8 cellular contexts compared by ENCODE assay signal in genomic region chr10:21524526-21525366, GRCh38. TPM values are rescaled to one million over a fixed set of nuclear protein-coding genes. Genes with fewer than 3 reads are reported as not detected.
DNase-seq lines count a peak whose midpoint lies in the region; ATAC-seq and TF ChIP-seq lines count a peak whose summit lies in the region.

No MANE protein-coding gene starts in this region.

- H3K9ac ChIP-seq in H9 (ENCODE audit: extremely low read depth, insufficient read length, low read length): peak overlapping the region; percentile 82

- H2BK5ac ChIP-seq in H9 (ENCODE audit: insufficient read length, low read length): peak overlapping the region; percentile 4

- H3T11ph ChIP-seq in H9 (ENCODE audit: low read length): peak overlapping the region; percentile 86

- H2BK12ac ChIP-seq in H9 (ENCODE audit: insufficient read length, low read depth, low read length): no peak overlapping the region

- H3K4me1 Mint-ChIP-seq in H9: peaks cover 65 to 66% of the 10 kb centered on the region in 2 experiments
- peaks cover 53% of the 10 kb centered on the region for H3K4me1 Mint-ChIP-seq in WTC11
- H3K4me1 Mint-ChIP-seq in glutamatergic neuron (ENCODE audit: low read depth, unreplicated experiment): peaks cover 40% of the 10 kb centered on the region

- H4K20me1 ChIP-seq in H9 (ENCODE audit: control insufficient read depth, insufficient read depth, insufficient read length): no peaks in the 10 kb centered on the region

- TF ChIP-seq CTCF in BJ (IDR thresholded peaks at IDR 0.05; ENCODE audit: insufficient read depth, low read depth, low read length) (no peak), H9 (conservative IDR thresholded peaks at IDR 0.05) (no peak), WTC11 (IDR thresholded peaks at IDR 0.05) (no peak), glutamatergic neuron (IDR thresholded peaks at IDR 0.05; ENCODE audit: partially characterized antibody, unreplicated experiment) (no peak)

- peak overlapping the region; percentile 53; the same call in 1 of the 2 replicates for H3K4ac ChIP-seq in H9 (ENCODE audit: low read depth, low read length)

- no peak overlapping the region for H2AK5ac ChIP-seq in H9 (ENCODE audit: insufficient read length, low read length)

- peak overlapping the region; percentile 89; the same call in 1 of the 2 replicates for H3K14ac ChIP-seq in H9 (ENCODE audit: insufficient read depth, low read length)

- no peaks in the 10 kb centered on the region; a peak in 1 of 7 replicates for H3K36me3 Mint-ChIP-seq in H9 (ENCODE audit: insufficient read depth in 1 of 3, low read depth in 3 of 3)
- H3K36me3 Mint-ChIP-seq in WTC11: no peaks in the 10 kb centered on the region
- H3K36me3 Mint-ChIP-seq in glutamatergic neuron (ENCODE audit: unreplicated experiment): no peaks in the 10 kb centered on the region

- CTCF ChIA-PET in BJ (lab: Yijun Ruan, JAX) (interaction anchor here (0.7 to 2.6 kb wide), 6 partner anchors 9 to 791 kb away, joined by 3 to 12 read pairs (median 4); partner anchors contain the start of gene COMMD3), WTC11 (lab: Charles Lee) (interaction anchor here (1.0 to 3.2 kb wide), 4 partner anchors 8 to 246 kb away, joined by 3 to 35 read pairs (median 4); no protein-coding TSS in a partner anchor)

- no peak overlapping the region for H2AFZ ChIP-seq in H9 (ENCODE audit: low read length)

- no CpG with 5 or more reads among the region's 23 CpGs for WGBS in H9 (ENCODE audit: extremely low coverage, insufficient read length, low lambda C conversion rate)

- peak overlapping the region; percentile 91 for H3K4me2 ChIP-seq in H9 (ENCODE audit: insufficient read depth, insufficient read length, low read length)

- H2BK15ac ChIP-seq in H9 (ENCODE audit: low read depth, low read length): no peak overlapping the region

- H3K27ac Mint-ChIP-seq in H9 (peak overlapping the region; percentile 95 to 100 (median 99)), WTC11 (peak overlapping the region; percentile 98), glutamatergic neuron (ENCODE audit: unreplicated experiment) (peak overlapping the region; percentile 90)

- H3K56ac ChIP-seq in H9 (ENCODE audit: insufficient read length, low read depth, low read length): peak overlapping the region; percentile 64

- H3K9me3 ChIP-seq in H9 (ENCODE audit: control insufficient read depth, low read depth, low read length): no peaks in the 10 kb centered on the region

- no peak overlapping the region for H4K8ac ChIP-seq in H9 (replicated peaks; ENCODE audit: insufficient read length, low read depth, low read length)

- no peak overlapping the region for H2BK120ac ChIP-seq in H9 (ENCODE audit: low read depth, low read length, poor library complexity, severe bottlenecking)

- H3K36me3 ChIP-seq in BJ (ENCODE audit: control insufficient read depth, insufficient read depth, low read length): no peaks in the 10 kb centered on the region

- no peak overlapping the region for H2BK20ac ChIP-seq in H9 (ENCODE audit: low read depth, low read length, poor library complexity, severe bottlenecking)

- H4K5ac ChIP-seq in H9 (ENCODE audit: insufficient read length, low read depth, low read length): peak overlapping the region; percentile 66

- H3K27ac ChIP-seq in H9 (ENCODE audit: insufficient read length, low read depth, low read length): peak overlapping the region; percentile 92

- POLR2A ChIA-PET in BJ (lab: Charles Lee) (no interaction called here), WTC11 (lab: Charles Lee) (interaction anchor here (0.5 to 5.1 kb wide), 12 partner anchors 9 to 1487 kb away, joined by 3 to 155 read pairs (median 4); no protein-coding TSS in a partner anchor)

- H4K91ac ChIP-seq in H9 (ENCODE audit: insufficient read length, low read depth, low read length): no peak overlapping the region

- DNase-seq in BJ (ENCODE audit: low read depth) (no peak), H9 (no peak), WTC11 (ENCODE audit: low spot score) (no peak), glutamatergic neuron (no peak), retina (peak; percentile 83), AG08396 (ENCODE audit: low spot score) (no peak), NCI-H2107 treated with DMSO at 0.1 percent for 48 hours (lab: John Stamatoyannopoulos, UW; ENCODE audit: unreplicated experiment) (no peak)

- peaks cover 11% of the 10 kb centered on the region for H3K27me3 Mint-ChIP-seq in H9 (ENCODE audit: low read depth)
- peaks cover 7% of the 10 kb centered on the region; the same call in 1 of the 2 replicates for H3K27me3 Mint-ChIP-seq in WTC11 (ENCODE audit: low read depth)
- peaks cover 19% of the 10 kb centered on the region for H3K27me3 Mint-ChIP-seq in glutamatergic neuron (ENCODE audit: unreplicated experiment)

- ATAC-seq in WTC11: no peak
- ATAC-seq in HG03025 (IDR thresholded peaks at IDR 0.05; ENCODE audit: low FRiP score, unreplicated experiment): no peak

- H3K79me2 ChIP-seq in H9 (ENCODE audit: insufficient read depth, low read length): no peaks in the 10 kb centered on the region

- H3K9me3 Mint-ChIP-seq in H9 (no peaks in the 10 kb centered on the region; a peak in 2 of 5 replicates), WTC11 (no peaks in the 10 kb centered on the region), glutamatergic neuron (ENCODE audit: unreplicated experiment) (peaks cover 27% of the 10 kb centered on the region)

- no peak overlapping the region for H3K23ac ChIP-seq in H9 (ENCODE audit: insufficient read length, low read depth, low read length)

- H3K23me2 ChIP-seq in H9 (ENCODE audit: insufficient read length, low read depth, low read length, poor library complexity, severe bottlenecking): peaks cover 25% of the 10 kb centered on the region

- H3K27me3 ChIP-seq in BJ (ENCODE audit: control insufficient read depth, insufficient read depth, low read length): no peaks in the 10 kb centered on the region
- H3K27me3 ChIP-seq in H9 (ENCODE audit: insufficient read depth, low read length): no peaks in the 10 kb centered on the region; the same call in 1 of the 2 replicates

- H3K4me1 ChIP-seq in H9 (ENCODE audit: insufficient read depth, low read length): 0 out of 2 replicates have a peak, but pooled peaks cover 2% of the 10 kb centered on the region

- H3K4me3 ChIP-seq in BJ (ENCODE audit: low read depth, low read length): peak overlapping the region; percentile 59

- no peaks in the 10 kb centered on the region for H3K79me1 ChIP-seq in H9 (ENCODE audit: insufficient read depth, low read depth, low read length, poor library complexity, severe bottlenecking)

- H3K4me3 Mint-ChIP-seq in H9 (peak overlapping the region; percentile 77 to 88), WTC11 (peak overlapping the region; percentile 83), glutamatergic neuron (ENCODE audit: unreplicated experiment) (peak overlapping the region; percentile 92)

- H3K18ac ChIP-seq in H9 (ENCODE audit: insufficient read length, low read depth, low read length): peak overlapping the region; percentile 93

TF ChIP-seq in WTC11, 78 proteins besides CTCF, POLR2A, EP300 and RAD21 (continues in another document):
- TF ChIP-seq SOX15 (CRISPR knock-in tag; IDR thresholded peaks at IDR 0.05) (no peak), PREB (CRISPR knock-in tag; IDR thresholded peaks at IDR 0.05; ENCODE audit: borderline replicate concordance) (no peak), ZNF425 (CRISPR knock-in tag; conservative IDR thresholded peaks at IDR 0.05) (no peak), GABPB1 (CRISPR knock-in tag; IDR thresholded peaks at IDR 0.05) (0 out of 2 replicates have a peak, but pooled peaks have one; percentile 13), NR3C1 (CRISPR knock-in tag; conservative IDR thresholded peaks at IDR 0.05; ENCODE audit: low read depth) (no peak), MLX (CRISPR knock-in tag; IDR thresholded peaks at IDR 0.05) (no peak)

RNA-seq across cellular contexts. Expression of gene SKIDA1, which starts 0.7 kb away (rescaled TPM):
- 0.27 and 0.60 TPM in 2 replicates for polyA plus RNA-seq in BJ (2011; rRNA removed)
- 0.33 and 0.41 TPM in 2 replicates for polyA minus RNA-seq in BJ (2011; rRNA and poly(A)+ RNA removed)
- total RNA-seq in H9 (2021) (5.4 and 5.9 TPM in 2 replicates), WTC11 (2021) (9.4 to 12.9 TPM (median 11.8 TPM) in 3 replicates), glutamatergic neuron (ENCODE audit: unreplicated experiment) (1.3 TPM)

RNA-seq across cellular contexts. Expression of gene MLLT10, which starts 9.3 kb away (rescaled TPM):
- 30.2 and 32.4 TPM in 2 replicates for polyA plus RNA-seq in BJ (2011; rRNA removed)
- 42.3 and 44.4 TPM in 2 replicates for polyA minus RNA-seq in BJ (2011; rRNA and poly(A)+ RNA removed)
- total RNA-seq in H9 (2021) (72.3 and 75.9 TPM in 2 replicates), WTC11 (2021) (52.7 to 60.3 TPM (median 60.1 TPM) in 3 replicates), glutamatergic neuron (ENCODE audit: unreplicated experiment) (50.9 TPM)
